1 cellular context compared by ENCODE assay signal in genomic region chr14:104865631-104866441, GRCh38.
TF ChIP-seq lines count a peak whose summit lies in the region.

No MANE protein-coding gene starts in this region.

TF ChIP-seq in K562, 482 proteins besides CTCF, POLR2A, EP300 and RAD21 (continued from another document and continues in another):
- TF ChIP-seq MTF1 (CRISPR knock-in tag; IDR thresholded peaks at IDR 0.05; ENCODE audit: borderline replicate concordance) (no peak), RBM39 (optimal IDR thresholded peaks at IDR 0.05; ENCODE audit: low read depth, low read length) (no peak), NCOR1 (IDR thresholded peaks at IDR 0.05) (no peak), SIX5 (IDR thresholded peaks at IDR 0.05; ENCODE audit: borderline replicate concordance in 1 of 2, insufficient read depth in 1 of 2, low read depth in 1 of 2, low read length in 2 of 2) (no peak), ZNF586 (CRISPR knock-in tag; conservative IDR thresholded peaks at IDR 0.05) (no peak), MCM5 (IDR thresholded peaks at IDR 0.05; ENCODE audit: low read depth) (no peak), ZNF146 (CRISPR knock-in tag; IDR thresholded peaks at IDR 0.05; ENCODE audit: unreplicated experiment) (no peak), DMBX1 (CRISPR knock-in tag; IDR thresholded peaks at IDR 0.05; ENCODE audit: borderline replicate concordance) (no peak), KAT8 (IDR thresholded peaks at IDR 0.05; ENCODE audit: low read depth) (no peak), ZNF507 (tag; conservative IDR thresholded peaks at IDR 0.05) (no peak), PCBP2 (IDR thresholded peaks at IDR 0.05; ENCODE audit: low read depth, low read length, poor library complexity, severe bottlenecking) (no peak), XRCC5 (IDR thresholded peaks at IDR 0.05; ENCODE audit: low read depth, low read length) (no peak), PHF20 (IDR thresholded peaks at IDR 0.05; ENCODE audit: partially characterized antibody) (peak; percentile 40), SNRNP70 (optimal IDR thresholded peaks at IDR 0.05; ENCODE audit: low read depth, low read length) (no peak), TCFL5 (CRISPR knock-in tag; conservative IDR thresholded peaks at IDR 0.05) (no peak), PRMT5 (CRISPR knock-in tag; IDR thresholded peaks at IDR 0.05) (no peak), TFAM (CRISPR knock-in tag; conservative IDR thresholded peaks at IDR 0.05) (no peak), KAT2B (IDR thresholded peaks at IDR 0.05; ENCODE audit: low read depth, low read length) (no peak), NRF1 (conservative IDR thresholded peaks at IDR 0.05 in 1 of 2, IDR thresholded peaks at IDR 0.05 in 1 of 2) (no peak; a peak in 1 of 4 replicates), HMG20B (CRISPR knock-in tag; IDR thresholded peaks at IDR 0.05) (no peak), NR1H2 (CRISPR knock-in tag; IDR thresholded peaks at IDR 0.05) (no peak), RFX5 (IDR thresholded peaks at IDR 0.05; ENCODE audit: low read depth, low read length) (no peak), MAX (CRISPR knock-in tag; IDR thresholded peaks at IDR 0.05) (no peak), EWSR1 (IDR thresholded peaks at IDR 0.05; ENCODE audit: borderline replicate concordance, low read depth, partially characterized antibody) (no peak), ZNF224 (CRISPR knock-in tag; IDR thresholded peaks at IDR 0.05) (no peak), ARID2 (IDR thresholded peaks at IDR 0.05) (no peak), CEBPG (CRISPR knock-in tag; IDR thresholded peaks at IDR 0.05) (no peak), CEBPG (tag; conservative IDR thresholded peaks at IDR 0.05 in 1 of 2, IDR thresholded peaks at IDR 0.05 in 1 of 2) (no peak), SP1 (CRISPR knock-in tag; IDR thresholded peaks at IDR 0.05) (0 out of 2 replicates have a peak, but pooled peaks have one; percentile 26), HNRNPL (IDR thresholded peaks at IDR 0.05; ENCODE audit: low read depth, low read length) (no peak), ZNF311 (CRISPR knock-in tag; IDR thresholded peaks at IDR 0.05) (no peak), MCM7 (IDR thresholded peaks at IDR 0.05) (no peak), PHTF2 (CRISPR knock-in tag; IDR thresholded peaks at IDR 0.05) (no peak), ZNF561 (CRISPR knock-in tag; conservative IDR thresholded peaks at IDR 0.05) (no peak), FUS (optimal IDR thresholded peaks at IDR 0.05; ENCODE audit: low read depth, low read length) (no peak), SMAD3 (CRISPR knock-in tag; conservative IDR thresholded peaks at IDR 0.05) (no peak), ZNF274 (IDR thresholded peaks at IDR 0.05; ENCODE audit: borderline replicate concordance, low read depth, low read length) (no peak), MXI1 (IDR thresholded peaks at IDR 0.05; ENCODE audit: low read depth, low read length) (no peak), SFPQ (IDR thresholded peaks at IDR 0.05; ENCODE audit: low read depth, low read length) (no peak), BDP1 (IDR thresholded peaks at IDR 0.05; ENCODE audit: insufficient read depth, insufficient read length) (no peak), ZBTB17 (CRISPR knock-in tag; IDR thresholded peaks at IDR 0.05) (no peak), YBX1 (IDR thresholded peaks at IDR 0.05) (no peak), POLR2AphosphoS5 (IDR thresholded peaks at IDR 0.05; ENCODE audit: control insufficient read depth, insufficient read depth, low read depth, low read length) (no peak), ZBTB11 (CRISPR knock-in tag; IDR thresholded peaks at IDR 0.05) (no peak), EGR1 (conservative IDR thresholded peaks at IDR 0.05) (peak; percentile 87), TGIF2 (CRISPR knock-in tag; IDR thresholded peaks at IDR 0.05) (no peak), CREB3 (tag; conservative IDR thresholded peaks at IDR 0.05; ENCODE audit: low read depth) (no peak), FIP1L1 (IDR thresholded peaks at IDR 0.05; ENCODE audit: low read depth, low read length, poor library complexity, severe bottlenecking) (peak; percentile 10), RNF2 (IDR thresholded peaks at IDR 0.05) (no peak), MITF (IDR thresholded peaks at IDR 0.05) (no peak), ZNF23 (CRISPR knock-in tag; IDR thresholded peaks at IDR 0.05) (no peak), HES1 (IDR thresholded peaks at IDR 0.05; ENCODE audit: low read depth) (no peak), CXXC5 (CRISPR knock-in tag; IDR thresholded peaks at IDR 0.05) (peak; percentile 26; the same call in 1 of the 2 replicates), ZNF740 (CRISPR knock-in tag; IDR thresholded peaks at IDR 0.05) (no peak), ZNF740 (tag; IDR thresholded peaks at IDR 0.05) (no peak), MBD2 (IDR thresholded peaks at IDR 0.05; ENCODE audit: borderline replicate concordance, low read depth) (no peak), TFAP4 (CRISPR knock-in tag; IDR thresholded peaks at IDR 0.05; ENCODE audit: borderline replicate concordance) (no peak; the same call in 1 of the 2 replicates), SUPT5H (IDR thresholded peaks at IDR 0.05) (no peak), TSHZ1 (CRISPR knock-in tag; IDR thresholded peaks at IDR 0.05) (no peak), RBM14 (IDR thresholded peaks at IDR 0.05; ENCODE audit: borderline replicate concordance, insufficient read depth, low read depth, low read length) (no peak), RBFOX2 (IDR thresholded peaks at IDR 0.05; ENCODE audit: low read depth, low read length) (peak; percentile 52), RUNX1 (IDR thresholded peaks at IDR 0.05; ENCODE audit: low read depth) (no peak), ZSCAN29 (IDR thresholded peaks at IDR 0.05) (no peak), ATF7 (IDR thresholded peaks at IDR 0.05) (no peak)
